Comparison of ENCODE assay signal across 1 cellular context in genomic region chr3:17742092-17742836, GRCh38.
TF ChIP-seq lines count a peak whose summit lies in the region.

Gene TBC1D5 (minus strand): TSS chr3:17742631. CDS start chr3:17508570, 234,061 bp downstream.

TF ChIP-seq in K562, 482 proteins besides CTCF, POLR2A, EP300 and RAD21 (continued from another document and continues in another):
- TF ChIP-seq E2F5 (CRISPR knock-in tag; IDR thresholded peaks at IDR 0.05) = peak; percentile 91; the same call in 1 of the 2 replicates
- TF ChIP-seq PTRF (tag; IDR thresholded peaks at IDR 0.05) = no peak
- no peak for TF ChIP-seq CCAR2 (IDR thresholded peaks at IDR 0.05; ENCODE audit: low read depth, low read length)
- no peak for TF ChIP-seq CBX3 (IDR thresholded peaks at IDR 0.05; ENCODE audit: borderline replicate concordance in 1 of 2, low read length in 2 of 2)
- no peak; the same call in 1 of the 2 replicates for TF ChIP-seq ZNF583 (CRISPR knock-in tag; IDR thresholded peaks at IDR 0.05)
- TF ChIP-seq FOXO4 (CRISPR knock-in tag; IDR thresholded peaks at IDR 0.05) = 0 out of 2 replicates have a peak, but pooled peaks have one; percentile 69
- peak in 1 of 2 experiments; percentile 41; a peak in 2 of 4 replicates for TF ChIP-seq UBTF (IDR thresholded peaks at IDR 0.05; ENCODE audit: borderline replicate concordance in 1 of 2, low read depth in 2 of 2, low read length in 2 of 2)
- peak; percentile 98 for TF ChIP-seq CC2D1A (IDR thresholded peaks at IDR 0.05)
- TF ChIP-seq NUFIP1 (IDR thresholded peaks at IDR 0.05; ENCODE audit: partially characterized antibody) = no peak
- peak; percentile 97 for TF ChIP-seq RB1 (IDR thresholded peaks at IDR 0.05; ENCODE audit: low read depth)
- TF ChIP-seq CCNT2 (IDR thresholded peaks at IDR 0.05; ENCODE audit: borderline replicate concordance, extremely low read depth, insufficient read length, low read depth, low read length) = peak; percentile 98
- peak; percentile 85; the same call in 1 of the 2 replicates for TF ChIP-seq ZBTB9 (CRISPR knock-in tag; IDR thresholded peaks at IDR 0.05)
- no peak for TF ChIP-seq MCM3 (IDR thresholded peaks at IDR 0.05)
- TF ChIP-seq BCL6 (CRISPR knock-in tag; IDR thresholded peaks at IDR 0.05) = no peak; the same call in 1 of the 2 replicates
- peak; percentile 91 for TF ChIP-seq ZNF395 (CRISPR knock-in tag; IDR thresholded peaks at IDR 0.05)
- peak; percentile 60 for TF ChIP-seq POLR2B (IDR thresholded peaks at IDR 0.05; ENCODE audit: low read depth, partially characterized antibody)
- peak; percentile 84 for TF ChIP-seq PCBP1 (IDR thresholded peaks at IDR 0.05; ENCODE audit: low read depth, low read length, poor library complexity, severe bottlenecking)
- TF ChIP-seq EZH2 (IDR thresholded peaks at IDR 0.05; ENCODE audit: borderline replicate concordance, low read depth, low read length) = no peak
- no peak for TF ChIP-seq CEBPB (tag; IDR thresholded peaks at IDR 0.05)
- TF ChIP-seq GTF2B (IDR thresholded peaks at IDR 0.05; ENCODE audit: extremely low read depth, insufficient read length) = no peak
- TF ChIP-seq ILF3 (IDR thresholded peaks at IDR 0.05; ENCODE audit: borderline replicate concordance) = no peak; the same call in 1 of the 2 replicates
- peak; percentile 95; the same call in 1 of the 2 replicates for TF ChIP-seq ZBTB2 (IDR thresholded peaks at IDR 0.05)
- 0 out of 2 replicates have a peak, but pooled peaks have one; percentile 63 for TF ChIP-seq SMAD3 (CRISPR knock-in tag; conservative IDR thresholded peaks at IDR 0.05)
- TF ChIP-seq KLF10 (CRISPR knock-in tag; IDR thresholded peaks at IDR 0.05) = 0 out of 2 replicates have a peak, but pooled peaks have one; percentile 40
- TF ChIP-seq TCF7L2 (IDR thresholded peaks at IDR 0.05; ENCODE audit: low read depth, low read length) = no peak
- TF ChIP-seq ZNF407 (IDR thresholded peaks at IDR 0.05; ENCODE audit: low read depth) = no peak; the same call in 1 of the 2 replicates
- TF ChIP-seq POLR2AphosphoS2 (IDR thresholded peaks at IDR 0.05; ENCODE audit: low read length) = peak; percentile 54; the same call in 1 of the 2 replicates
- 0 out of 4 replicates have a peak, but pooled peaks of 1 of the 2 experiments have one; percentile 12 for TF ChIP-seq ZMIZ1 (IDR thresholded peaks at IDR 0.05; ENCODE audit: low read depth in 2 of 2, low read length in 2 of 2)
- TF ChIP-seq HEY1 (CRISPR knock-in tag; IDR thresholded peaks at IDR 0.05; ENCODE audit: borderline replicate concordance) = no peak
- TF ChIP-seq MYC (IDR thresholded peaks at IDR 0.05; ENCODE audit: low read depth, low read length) = peak; percentile 87
- no peak for TF ChIP-seq MYC (CRISPR knock-in tag; IDR thresholded peaks at IDR 0.05; ENCODE audit: borderline replicate concordance, low read depth)
- no peak for TF ChIP-seq STAG1 (CRISPR knock-in tag; IDR thresholded peaks at IDR 0.05; ENCODE audit: borderline replicate concordance)
- peak; percentile 46 for TF ChIP-seq HNRNPLL (IDR thresholded peaks at IDR 0.05; ENCODE audit: low read depth, low read length, poor library complexity, severe bottlenecking)
- TF ChIP-seq FOSL1 (tag; conservative IDR thresholded peaks at IDR 0.05) = no peak; the same call in 1 of the 2 replicates
- no peak for TF ChIP-seq RBM17 (IDR thresholded peaks at IDR 0.05; ENCODE audit: borderline replicate concordance, low read depth, low read length)
